ENCODE assay signal across 8 cellular contexts in genomic region chr5:33440482-33441240, GRCh38. TPM values are rescaled to one million over a fixed set of nuclear protein-coding genes. Genes with fewer than 3 reads are reported as not detected.
DNase-seq lines count a peak whose midpoint lies in the region; ATAC-seq and TF ChIP-seq lines count a peak whose summit lies in the region.

TARS1 (plus strand) TSS chr5:33440965; CDS start chr5:33441087, 122 bp downstream.

- H3K36me3 ChIP-seq in naive thymus-derived CD4-positive, alpha-beta T cell (ENCODE audit: control insufficient read depth in 2 of 3, insufficient read depth in 3 of 3, low read length in 3 of 3) = peaks cover 0 to 16% (median 0%) of the 10 kb centered on the region in 3 experiments

- CTCF ChIA-PET in naive thymus-derived CD4-positive, alpha-beta T cell (lab: Charles Lee) = no interaction called here

- TF ChIP-seq CTCF in LNCaP clone FGC (IDR thresholded peaks at IDR 0.05; ENCODE audit: control insufficient read depth, extremely low read depth, insufficient read depth) = no peak
- no peak for TF ChIP-seq CTCF in fibroblast of mammary gland (conservative IDR thresholded peaks at IDR 0.05; ENCODE audit: control insufficient read depth, insufficient read depth, low read depth, low read length)

- no peaks in the 10 kb centered on the region for H3K9me3 ChIP-seq in naive thymus-derived CD4-positive, alpha-beta T cell (ENCODE audit: control insufficient read depth in 2 of 3, low read length in 3 of 3)

- H3K27ac ChIP-seq in naive thymus-derived CD4-positive, alpha-beta T cell (ENCODE audit: low read depth, low read length) = peak within 1 kb of the TSS; percentile 90

- H3K4me3 Mint-ChIP-seq in naive thymus-derived CD4-positive, alpha-beta T cell = no peak within 1 kb of the TSS
- no peak within 1 kb of the TSS for H3K4me3 Mint-ChIP-seq in stimulated activated naive B cell treated with anti-CD40 and anti-IgM and Interleukin-4, amounts not matched to agents 10 μg/mL and 1 μg/mL and 100 μg/mL, for 72 hours

- H3K4me1 Mint-ChIP-seq in naive thymus-derived CD4-positive, alpha-beta T cell = peaks cover 16 to 35% (median 29%) of the 10 kb centered on the region in 7 donors
- H3K4me1 Mint-ChIP-seq in stimulated activated naive B cell treated with anti-CD40 and anti-IgM and Interleukin-4, amounts not matched to agents 10 μg/mL and 1 μg/mL and 100 μg/mL, for 72 hours = peaks cover 11 to 19% of the 10 kb centered on the region in 2 donors

- intact Hi-C loops in naive thymus-derived CD4-positive, alpha-beta T cell (cut with micrococcal nuclease) = loop anchor here (1.0 to 10.0 kb wide), 19 partner anchors 206 to 1908 kb away; partner anchors contain the start of genes C5orf22 (in 2 of the 2), DNAJC21 (in 2 of the 2), DROSHA (in 2 of the 2) and SUB1 (in 2 of the 2)

- H3K4me1 ChIP-seq in naive thymus-derived CD4-positive, alpha-beta T cell (ENCODE audit: control insufficient read depth in 2 of 2, insufficient read depth in 2 of 2, low read length in 2 of 2) = peaks cover 15 to 16% of the 10 kb centered on the region in 2 donors

- no peak within 1 kb of the TSS for H3K27ac Mint-ChIP-seq in naive thymus-derived CD4-positive, alpha-beta T cell
- no peak within 1 kb of the TSS for H3K27ac Mint-ChIP-seq in stimulated activated naive B cell treated with anti-CD40 and anti-IgM and Interleukin-4, amounts not matched to agents 10 μg/mL and 1 μg/mL and 100 μg/mL, for 72 hours

- H3K36me3 Mint-ChIP-seq in naive thymus-derived CD4-positive, alpha-beta T cell = peaks cover 0 to 14% (median 9%) of the 10 kb centered on the region in 5 donors
- peaks cover 7 to 19% of the 10 kb centered on the region in 2 donors for H3K36me3 Mint-ChIP-seq in stimulated activated naive B cell treated with anti-CD40 and anti-IgM and Interleukin-4, amounts not matched to agents 10 μg/mL and 1 μg/mL and 100 μg/mL, for 72 hours

- H3K27me3 ChIP-seq in naive thymus-derived CD4-positive, alpha-beta T cell (ENCODE audit: control insufficient read depth in 2 of 2, insufficient read depth in 2 of 2, low read length in 2 of 2) = no peaks in the 10 kb centered on the region

- POLR2A ChIA-PET in naive thymus-derived CD4-positive, alpha-beta T cell (lab: Charles Lee) = interaction anchor here (0.8 to 1.4 kb wide), 4 partner anchors 10 to 581 kb away, joined by 3 to 8 read pairs (median 4); partner anchors contain the start of gene AMACR

- H3K9me3 Mint-ChIP-seq in naive thymus-derived CD4-positive, alpha-beta T cell = no peaks in the 10 kb centered on the region
- H3K9me3 Mint-ChIP-seq in stimulated activated naive B cell treated with anti-CD40 and anti-IgM and Interleukin-4, amounts not matched to agents 10 μg/mL and 1 μg/mL and 100 μg/mL, for 72 hours = no peaks in the 10 kb centered on the region

- H3K27me3 Mint-ChIP-seq in naive thymus-derived CD4-positive, alpha-beta T cell = no peaks in the 10 kb centered on the region
- H3K27me3 Mint-ChIP-seq in stimulated activated naive B cell treated with anti-CD40 and anti-IgM and Interleukin-4, amounts not matched to agents 10 μg/mL and 1 μg/mL and 100 μg/mL, for 72 hours = no peaks in the 10 kb centered on the region

- DNase-seq in EL (peak; percentile 100), H4 (ENCODE audit: low spot score) (peak; percentile 100), LNCaP clone FGC (ENCODE audit: low read depth) (peak; percentile 100), RPMI8226 (peak; percentile 96), fibroblast of mammary gland (ENCODE audit: low read depth) (peak; percentile 100)
- peak; percentile 83 to 87 for DNase-seq in activated T-helper 1 cell treated with anti-CD3 and anti-CD28 coated beads, Interleukin-2, amount 50 U/mL, for 16 hours (ENCODE audit: low read depth in 1 of 2, low spot score in 1 of 2)
- DNase-seq in naive thymus-derived CD4-positive, alpha-beta T cell = peak; percentile 80 to 94 (median 91)
- DNase-seq in stimulated activated naive B cell treated with anti-CD40 and anti-IgM and Interleukin-4, amounts not matched to agents 10 μg/mL and 1 μg/mL and 100 μg/mL, for 72 hours = peak; percentile 96

- H3K4me3 ChIP-seq in LNCaP clone FGC (ENCODE audit: low read depth, low read length) (peak within 1 kb of the TSS; percentile 87), fibroblast of mammary gland (ENCODE audit: control insufficient read depth, low read depth, low read length) (peak within 1 kb of the TSS; percentile 94)
- H3K4me3 ChIP-seq in naive thymus-derived CD4-positive, alpha-beta T cell (ENCODE audit: low read length) = peak within 1 kb of the TSS; percentile 96

- ATAC-seq in naive thymus-derived CD4-positive, alpha-beta T cell = peak; percentile 94
- peak; percentile 96 to 97 for ATAC-seq in stimulated activated naive B cell treated with anti-CD40 and anti-IgM and Interleukin-4, amounts not matched to agents 10 μg/mL and 1 μg/mL and 100 μg/mL, for 72 hours (replicated peaks)

RNA-seq across cellular contexts. Expression of gene TARS1, which starts in this region (rescaled TPM):
- total RNA-seq in H4 (2014; rRNA removed; shearing (Covaris generic)) = 307 and 380 TPM in 2 replicates
- total RNA-seq in naive thymus-derived CD4-positive, alpha-beta T cell = 100 to 1,000 TPM in 1 of 5 experiments, 10 to 100 TPM in 4; 29.7 to 153 (median 87.0) TPM
- 10 to 100 TPM; 58.5 to 60.0 TPM for polyA plus RNA-seq in naive thymus-derived CD4-positive, alpha-beta T cell

Comparison
In these comparisons a context has a peak if more than half of its experiments do, and no peak if none do; other contexts are left out.
1. Peak in every context shown above with its lines: DNase-seq, ATAC-seq, H3K4me3 ChIP-seq and H3K27ac ChIP-seq.